Comparison of ENCODE assay signal across 8 cellular contexts in the genomic region with DNA sequence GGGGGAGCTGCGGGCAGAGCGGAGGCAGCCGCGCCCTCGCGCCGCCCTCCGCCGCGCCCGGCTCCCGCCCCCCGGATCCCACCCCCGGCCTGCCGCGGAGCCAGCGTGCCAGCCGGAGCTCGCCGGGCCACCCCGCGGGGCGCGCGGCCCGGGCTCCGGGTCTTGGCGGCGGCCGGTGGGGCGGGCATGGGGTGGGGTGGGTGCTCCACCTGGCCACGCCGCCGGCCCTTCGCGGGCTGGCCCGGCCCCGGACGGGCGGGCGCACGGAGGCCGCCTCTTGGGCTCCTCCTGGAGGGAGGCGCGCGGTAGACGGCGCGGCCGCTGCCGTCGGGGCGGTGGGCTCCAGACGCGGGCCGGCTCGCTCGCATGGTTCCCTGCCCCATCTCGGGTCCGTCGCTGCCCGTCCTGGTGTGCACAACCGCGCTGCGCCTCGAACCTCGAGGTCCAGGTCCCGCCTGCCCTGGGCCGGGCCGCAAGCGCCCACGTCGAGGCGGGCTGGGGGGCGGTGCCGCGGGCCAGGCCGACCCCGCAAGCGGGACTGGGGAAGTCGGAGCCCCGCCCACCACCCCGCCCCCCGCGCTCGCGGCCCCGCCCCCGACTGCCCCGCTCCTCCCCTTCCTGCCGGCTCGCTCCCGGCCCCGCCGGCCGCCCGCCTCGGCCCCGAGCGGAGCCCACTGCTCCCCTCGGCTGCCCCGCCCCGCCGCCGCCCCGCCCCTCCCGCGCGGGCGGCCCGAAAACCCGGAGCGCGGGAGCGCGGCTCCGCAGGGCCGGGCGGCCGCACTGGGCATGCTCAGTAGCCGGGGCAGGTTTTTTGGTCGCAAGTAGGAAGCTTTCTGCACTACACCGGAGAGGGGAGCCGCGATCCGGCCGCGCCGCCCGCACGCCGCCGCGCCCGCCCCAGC. TPM values are rescaled to one million over a fixed set of nuclear protein-coding genes. Genes with fewer than 3 reads are reported as not detected.
A peak's percentile ranks its signal among the peaks of the same experiment; 100 is the strongest.
DNase-seq lines count a peak whose midpoint lies in the region; ATAC-seq and TF ChIP-seq lines count a peak whose summit lies in the region.

A gene with protein sequence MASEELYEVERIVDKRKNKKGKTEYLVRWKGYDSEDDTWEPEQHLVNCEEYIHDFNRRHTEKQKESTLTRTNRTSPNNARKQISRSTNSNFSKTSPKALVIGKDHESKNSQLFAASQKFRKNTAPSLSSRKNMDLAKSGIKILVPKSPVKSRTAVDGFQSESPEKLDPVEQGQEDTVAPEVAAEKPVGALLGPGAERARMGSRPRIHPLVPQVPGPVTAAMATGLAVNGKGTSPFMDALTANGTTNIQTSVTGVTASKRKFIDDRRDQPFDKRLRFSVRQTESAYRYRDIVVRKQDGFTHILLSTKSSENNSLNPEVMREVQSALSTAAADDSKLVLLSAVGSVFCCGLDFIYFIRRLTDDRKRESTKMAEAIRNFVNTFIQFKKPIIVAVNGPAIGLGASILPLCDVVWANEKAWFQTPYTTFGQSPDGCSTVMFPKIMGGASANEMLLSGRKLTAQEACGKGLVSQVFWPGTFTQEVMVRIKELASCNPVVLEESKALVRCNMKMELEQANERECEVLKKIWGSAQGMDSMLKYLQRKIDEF (plus strand): TSS at position 814 of the 902 bp plus-strand sequence. CDS start 380 bp downstream, outside the sequence.

- H4K91ac ChIP-seq in IMR-90 (ENCODE audit: insufficient read depth, low read depth, low read length): peak within 1 kb of the TSS; percentile 51; the same call in 1 of the 2 replicates

- peak within 1 kb of the TSS; percentile 86 for H4K5ac ChIP-seq in IMR-90 (ENCODE audit: low read depth, low read length)

- TF ChIP-seq CTCF in IMR-90 (conservative IDR thresholded peaks at IDR 0.05; ENCODE audit: low read depth, low read length): peak; percentile 18; the same call in 1 of the 2 replicates
- TF ChIP-seq CTCF in epithelial cell of proximal tubule (conservative IDR thresholded peaks at IDR 0.05; ENCODE audit: low read depth, low read length): no peak

- H3K27ac ChIP-seq in IMR-90 (ENCODE audit: insufficient read depth, low read length) (peak within 1 kb of the TSS; percentile 76), mucosa of rectum (ENCODE audit: low read depth in 2 of 2, low read length in 2 of 2) (peak within 1 kb of the TSS; percentile 87 to 92)

- H2AFZ ChIP-seq in IMR-90 (replicated peaks; ENCODE audit: low read length, poor library complexity): peak within 1 kb of the TSS; percentile 97

- peak within 1 kb of the TSS; percentile 68 for H3K14ac ChIP-seq in IMR-90 (replicated peaks; ENCODE audit: low read depth, low read length)

- in situ Hi-C loops in IMR-90 (cut with MboI; ENCODE audit: low sequenced_read_pairs): no loop called here

- H3K79me1 ChIP-seq in IMR-90 (ENCODE audit: low read depth in 1 of 2, low read length in 2 of 2): peaks cover 22 to 35% of the 10 kb centered on the region in 2 experiments

- peak within 1 kb of the TSS; percentile 50; the same call in 1 of the 2 replicates for H3K56ac ChIP-seq in IMR-90 (ENCODE audit: extremely low read depth, insufficient read depth, low read length)

- WGBS in IMR-90 (ENCODE audit: extremely low coverage in 2 of 2, insufficient read length in 1 of 2), 2 experiments: 0% methylated on average over 14 of the region's 135 CpGs; no CpG with 5 or more reads in 1 of the 2 experiments

- H2BK120ac ChIP-seq in IMR-90 (ENCODE audit: low read depth, low read length): peak within 1 kb of the TSS; percentile 54; the same call in 1 of the 2 replicates

- DNase-seq in D341Med (ENCODE audit: low spot score): peak; percentile 99
- DNase-seq in IMR-90: peak; percentile 85
- peak; percentile 95 for DNase-seq in OCI-M1 (lab: John Stamatoyannopoulos, UW)
- peak; percentile 85 for DNase-seq in activated T-cell treated with anti-CD3 and anti-CD28 coated beads for 24 hours (ENCODE audit: low read depth)
- no peak for DNase-seq in epithelial cell of proximal tubule (ENCODE audit: low read depth)
- peak; percentile 71 to 77 for DNase-seq in stimulated activated CD8-positive, alpha-beta memory T cell treated with anti-CD3 and anti-CD28 coated beads, Interleukin-4, amount 100 ng/mL, for 4 hours (ENCODE audit: low read depth in 2 of 2, low spot score in 1 of 2)

- intact Hi-C loops in IMR-90 (cut with micrococcal nuclease): loop anchor here (1.0 to 5.0 kb wide), 6 partner anchors 44 to 463 kb away; no protein-coding TSS in a partner anchor

- BruUV-seq in IMR-90 (replicated peaks; lab: Mats Ljungman, UMichigan): no TSS peak

- no peak within 1 kb of the TSS; the same call in 1 of the 2 replicates for H2BK20ac ChIP-seq in IMR-90 (ENCODE audit: low read depth, low read length)

- peak within 1 kb of the TSS; percentile 91 for H3K4me2 ChIP-seq in IMR-90 (ENCODE audit: low read depth, low read length)

- peak within 1 kb of the TSS; percentile 60 for H2AK9ac ChIP-seq in IMR-90 (replicated peaks; ENCODE audit: low read depth, low read length, poor library complexity)

- peak within 1 kb of the TSS; percentile 62 for H3K4ac ChIP-seq in IMR-90 (ENCODE audit: low read depth, low read length)

- peak within 1 kb of the TSS; percentile 47; the same call in 1 of the 2 replicates for H3K18ac ChIP-seq in IMR-90 (ENCODE audit: low read depth, low read length)

- POLR2A ChIA-PET in IMR-90 (lab: Charles Lee; ENCODE audit: unreplicated experiment): interaction anchor here (0.6 kb wide), 1 partner anchor 129 kb away, joined by 4 read pairs; no protein-coding TSS in a partner anchor

- TF ChIP-seq RAD21 in IMR-90 (IDR thresholded peaks at IDR 0.05; ENCODE audit: low read length): peak; percentile 23; the same call in 1 of the 2 replicates

- no peaks in the 10 kb centered on the region for H3K36me3 ChIP-seq in IMR-90 (ENCODE audit: control insufficient read depth, insufficient read depth, low read length)
- no peaks in the 10 kb centered on the region for H3K36me3 ChIP-seq in mucosa of rectum (ENCODE audit: control insufficient read depth in 2 of 2, insufficient read depth in 2 of 2, low read length in 2 of 2)

- H2BK15ac ChIP-seq in IMR-90 (ENCODE audit: low read depth, low read length): peak within 1 kb of the TSS; percentile 2; the same call in 1 of the 3 replicates

- H3K4me1 ChIP-seq in IMR-90 (ENCODE audit: control insufficient read depth, insufficient read depth, low read length) (no peaks in the 10 kb centered on the region; the same call in 1 of the 2 replicates), mucosa of rectum (ENCODE audit: control insufficient read depth in 2 of 2, insufficient read depth in 2 of 2, low read length in 2 of 2) (peaks cover 15 to 18% of the 10 kb centered on the region in 2 donors)

- H2AK5ac ChIP-seq in IMR-90 (ENCODE audit: low read depth, low read length): no peak within 1 kb of the TSS

- H3K27me3 ChIP-seq in IMR-90 (ENCODE audit: control insufficient read depth, insufficient read depth, low read length): peaks cover 3% of the 10 kb centered on the region
- no peaks in the 10 kb centered on the region for H3K27me3 ChIP-seq in mucosa of rectum (ENCODE audit: control insufficient read depth in 2 of 2, insufficient read depth in 2 of 2, low read length in 2 of 2)

- H3K9me1 ChIP-seq in IMR-90 (ENCODE audit: insufficient read depth, low read length): no peaks in the 10 kb centered on the region

- peak within 1 kb of the TSS; percentile 93 for H3K4me3 ChIP-seq in IMR-90 (ENCODE audit: insufficient read depth, low read depth, low read length)
- H3K4me3 ChIP-seq in epithelial cell of proximal tubule (ENCODE audit: low read depth, low read length): peak within 1 kb of the TSS; percentile 63
- peak within 1 kb of the TSS; percentile 71 to 88 for H3K4me3 ChIP-seq in mucosa of rectum (ENCODE audit: low read length in 2 of 2)

- H3K9me3 ChIP-seq in IMR-90 (ENCODE audit: control insufficient read depth, insufficient read depth, low read length) (peaks cover 2% of the 10 kb centered on the region; the same call in 1 of the 2 replicates), mucosa of rectum (ENCODE audit: control insufficient read depth in 2 of 2, low read length in 2 of 2) (no peaks in the 10 kb centered on the region)

- peak within 1 kb of the TSS; percentile 45 for H2BK5ac ChIP-seq in IMR-90 (ENCODE audit: low read depth, low read length, poor library complexity, severe bottlenecking)

- peaks cover 29% of the 10 kb centered on the region; the same call in 1 of the 2 replicates for H4K20me1 ChIP-seq in IMR-90 (ENCODE audit: insufficient read depth, low read length)

- TF ChIP-seq POLR2A in IMR-90 (IDR thresholded peaks at IDR 0.05; ENCODE audit: low read depth, low read length): no peak

- peak within 1 kb of the TSS; percentile 33 to 71; a peak in 2 of 4 replicates for H4K8ac ChIP-seq in IMR-90 (ENCODE audit: low read depth in 2 of 2, low read length in 2 of 2)

- H3K9ac ChIP-seq in IMR-90 (ENCODE audit: low read depth, low read length) (peak within 1 kb of the TSS; percentile 72), mucosa of rectum (ENCODE audit: low read depth in 1 of 2, low read length in 2 of 2) (peak within 1 kb of the TSS; percentile 76 to 79)

- H3K23ac ChIP-seq in IMR-90 (ENCODE audit: low read depth, low read length): peak within 1 kb of the TSS; percentile 67; the same call in 1 of the 2 replicates

- peak; percentile 62 for ATAC-seq in GM21528 (IDR thresholded peaks at IDR 0.05; ENCODE audit: low FRiP score, unreplicated experiment)
- peak; percentile 89 for ATAC-seq in IMR-90 (ENCODE audit: low read depth)

- dilution Hi-C loops in IMR-90 (cut with HindIII; ENCODE audit: low sequenced_read_pairs, unreplicated experiment): no loop called here

- CTCF ChIA-PET in IMR-90 (lab: Yijun Ruan, JAX): no interaction called here

TF ChIP-seq in IMR-90, 13 proteins besides CTCF, POLR2A, EP300 and RAD21:
- TF ChIP-seq NFE2L2 (IDR thresholded peaks at IDR 0.05; ENCODE audit: low read depth, low read length) (no peak), CEBPB (IDR thresholded peaks at IDR 0.05; ENCODE audit: low read depth, low read length) (no peak), MXI1 (IDR thresholded peaks at IDR 0.05; ENCODE audit: borderline replicate concordance, low read depth, low read length) (no peak), FOS (IDR thresholded peaks at IDR 0.05; ENCODE audit: low read depth, low read length) (no peak), RCOR1 (IDR thresholded peaks at IDR 0.05; ENCODE audit: insufficient replicate concordance, low read length) (peak; percentile 28), MAZ (IDR thresholded peaks at IDR 0.05; ENCODE audit: borderline replicate concordance, low read depth, low read length) (peak; percentile 94)

RNA-seq across cellular contexts. Expression of the gene that starts here (rescaled TPM):
- total RNA-seq in IMR-90 (2012; rRNA removed): 72.2 and 92.1 TPM in 2 replicates
- 14.2 and 15.3 TPM in 2 replicates for polyA plus RNA-seq in IMR-90 (2012; rRNA removed)
- 8.3 and 11.6 TPM in 2 replicates for polyA plus RNA-seq in IMR-90 (2012; cell fraction: cytosol; rRNA removed)
- 6.4 and 14.9 TPM in 2 replicates for polyA plus RNA-seq in IMR-90 (2012; cell fraction: nucleus; rRNA removed; ENCODE audit: low replicate concordance)
- 12.2 TPM in 2 replicates for total RNA-seq in epithelial cell of proximal tubule
